29 cellular contexts compared by ENCODE assay signal in the genomic region with DNA sequence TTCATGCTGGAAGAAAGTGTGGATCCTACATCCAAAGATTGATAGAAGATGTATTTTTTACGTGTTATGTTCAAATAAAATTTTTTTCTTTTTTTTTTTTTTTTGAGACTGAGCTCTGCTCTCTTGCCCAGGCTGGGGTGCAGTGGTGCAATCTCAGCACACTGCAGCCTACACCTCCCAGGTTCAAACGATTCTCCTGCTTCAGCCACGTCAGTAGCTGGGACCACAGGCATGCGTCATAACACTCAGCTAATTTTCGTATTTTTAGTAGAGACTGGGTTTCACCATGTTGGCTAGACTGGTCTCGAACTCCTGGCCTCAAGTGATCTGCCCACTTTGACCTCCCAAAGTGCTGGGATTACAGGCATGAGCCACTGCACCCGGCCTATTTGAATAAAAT.
A peak's percentile ranks its signal among the peaks of the same experiment; 100 is the strongest.
DNase-seq lines count a peak whose midpoint lies in the region; ATAC-seq and TF ChIP-seq lines count a peak whose summit lies in the region.
"Had no signal": no experiment of that assay in that cellular context is flagged by ENCODE, and none has a peak within 500 bp of the region (broad histone marks: within the 10 kb centered on the region; RNA-seq: fewer than 3 reads in every experiment).

No MANE protein-coding gene starts in this region.

- H4K20me1 ChIP-seq in OCI-LY7 (ENCODE audit: insufficient read depth, low read length) = no peaks in the 10 kb centered on the region

- CTCF ChIA-PET in activated CD8-positive, alpha-beta T cell treated with anti-CD3 and anti-CD28 coated beads for 36 hours (lab: Charles Lee) = interaction anchor here (0.9 to 2.0 kb wide), 4 partner anchors 13 to 216 kb away, joined by 3 to 5 read pairs (median 3); a partner anchor contains a TSS
- CTCF ChIA-PET in activated CD8-positive, alpha-beta T cell treated with anti-CD3 and anti-CD28 coated beads, Interleukin-2, amount 10 ng/mL, durations not matched to agents 7 days and 5 days (lab: Charles Lee) = interaction anchor here (1.3 kb wide), 1 partner anchor 1297 kb away, joined by 3 read pairs; no protein-coding TSS in a partner anchor
- CTCF ChIA-PET in OCI-LY7 (lab: Charles Lee; ENCODE audit: unreplicated experiment) = interaction anchor here (0.5 kb wide), 1 partner anchor 18 kb away, joined by 3 read pairs; no protein-coding TSS in a partner anchor

- no peaks in the 10 kb centered on the region for H3K9me2 ChIP-seq in OCI-LY7 (ENCODE audit: insufficient read depth, low read length)

- peaks cover 67% of the 10 kb centered on the region for H3K4me1 Mint-ChIP-seq in activated CD8-positive, alpha-beta T cell treated with anti-CD3 and anti-CD28 coated beads for 36 hours (ENCODE audit: low read depth)
- H3K4me1 Mint-ChIP-seq in activated CD8-positive, alpha-beta T cell treated with anti-CD3 and anti-CD28 coated beads, Interleukin-2, amount 10 ng/mL, durations not matched to agents 7 days and 5 days (ENCODE audit: low read depth) = peaks cover 65% of the 10 kb centered on the region
- peaks cover 46% of the 10 kb centered on the region for H3K4me1 Mint-ChIP-seq in memory B cell
- H3K4me1 Mint-ChIP-seq: neural progenitor cell had no signal

- TF ChIP-seq CTCF in activated CD8-positive, alpha-beta T cell treated with anti-CD3 and anti-CD28 coated beads for 36 hours (IDR thresholded peaks at IDR 0.05) = no peak
- TF ChIP-seq CTCF in OCI-LY7 (conservative IDR thresholded peaks at IDR 0.05; ENCODE audit: low read length) = no peak

- no peak overlapping the region for H3K4me3 ChIP-seq in OCI-LY7 (ENCODE audit: low read depth, low read length, poor library complexity, severe bottlenecking)
- H3K4me3 ChIP-seq: A549, GM23248, MG63, neural progenitor cell, suprapubic skin had no signal

- H3K4me2 ChIP-seq in OCI-LY7 (ENCODE audit: low read length) = no peak overlapping the region
- H3K4me2 ChIP-seq: A549, neural progenitor cell had no signal

- peaks cover 3% of the 10 kb centered on the region for H3K9me3 Mint-ChIP-seq in activated CD8-positive, alpha-beta T cell treated with anti-CD3 and anti-CD28 coated beads for 36 hours
- peaks cover 7% of the 10 kb centered on the region for H3K9me3 Mint-ChIP-seq in activated CD8-positive, alpha-beta T cell treated with anti-CD3 and anti-CD28 coated beads, Interleukin-2, amount 10 ng/mL, durations not matched to agents 7 days and 5 days (ENCODE audit: insufficient read depth)
- H3K9me3 Mint-ChIP-seq in memory B cell = peaks cover 1% of the 10 kb centered on the region
- H3K9me3 Mint-ChIP-seq: dendritic cell treated with granulocyte-macrophage colony-stimulating factor and Interleukin-4, amounts not matched to agents 40 ng/mL and 50 ng/mL, for 4 days; endodermal cell had no signal

- peaks cover 23% of the 10 kb centered on the region for H3K36me3 Mint-ChIP-seq in activated CD8-positive, alpha-beta T cell treated with anti-CD3 and anti-CD28 coated beads for 36 hours (ENCODE audit: low read depth)
- H3K36me3 Mint-ChIP-seq in activated CD8-positive, alpha-beta T cell treated with anti-CD3 and anti-CD28 coated beads, Interleukin-2, amount 10 ng/mL, durations not matched to agents 7 days and 5 days (ENCODE audit: low read depth) = peaks cover 37% of the 10 kb centered on the region
- peaks cover 11% of the 10 kb centered on the region for H3K36me3 Mint-ChIP-seq in memory B cell

- H2AFZ ChIP-seq in OCI-LY7 (ENCODE audit: low read length) = no peak overlapping the region
- H2AFZ ChIP-seq: GM23248, neural progenitor cell, parathyroid adenoma had no signal

- peak overlapping the region; percentile 35 for H3K27ac Mint-ChIP-seq in activated CD8-positive, alpha-beta T cell treated with anti-CD3 and anti-CD28 coated beads for 36 hours
- H3K27ac Mint-ChIP-seq in activated CD8-positive, alpha-beta T cell treated with anti-CD3 and anti-CD28 coated beads, Interleukin-2, amount 10 ng/mL, durations not matched to agents 7 days and 5 days = no peak overlapping the region
- H3K27ac Mint-ChIP-seq in memory B cell = peak overlapping the region; percentile 30
- H3K27ac Mint-ChIP-seq: activated T-helper 2 cell treated with anti-CD3 and anti-CD28 coated beads, Interferon-gamma antibody, Interleukin-2, Interleukin-4, amounts not matched to agents 10 μg/mL and 5 μg/mL and 100 μg/mL, durations not matched to agents 14 hours and 24 hours and 36 hours; dendritic cell treated with granulocyte-macrophage colony-stimulating factor and Interleukin-4, amounts not matched to agents 40 ng/mL and 50 ng/mL, for 4 days; endodermal cell; neural progenitor cell had no signal

- DNase-seq in activated CD8-positive, alpha-beta T cell treated with anti-CD3 and anti-CD28 coated beads for 36 hours = peak; percentile 62
- no peak for DNase-seq in activated CD8-positive, alpha-beta T cell treated with anti-CD3 and anti-CD28 coated beads, Interleukin-2, amount 10 ng/mL, durations not matched to agents 7 days and 5 days
- DNase-seq in stimulated activated CD4-positive, alpha-beta T cell treated with anti-CD3 and anti-CD28 coated beads, Interleukin-1b, Interleukin-23, amount 100 ng/mL, for 48 hours = peak; percentile 11
- DNase-seq in stimulated activated CD4-positive, alpha-beta T cell treated with anti-CD3 and anti-CD28 coated beads, Interleukin-4, amount 100 ng/mL, for 1 hour = no peak
- DNase-seq in memory B cell (ENCODE audit: low spot score in 2 of 2) (no peak), epidermal melanocyte (ENCODE audit: insufficient read length, low spot score) (no peak), SIG-M5 (lab: John Stamatoyannopoulos, UW) (no peak), OCI-LY7 (ENCODE audit: low spot score) (no peak)
- DNase-seq: AML-193; CD4-positive, CD25-positive, alpha-beta regulatory T cell; endodermal cell; glutamatergic neuron; GM23248; KG1; MG63; NCI-H1105; NCI-H187; NCI-H2171; NCI-H510A treated with DMSO at 0.1 percent for 48 hours; retina; small intestine had no signal

- H3K27me3 Mint-ChIP-seq in activated CD8-positive, alpha-beta T cell treated with anti-CD3 and anti-CD28 coated beads for 36 hours = no peaks in the 10 kb centered on the region
- no peaks in the 10 kb centered on the region for H3K27me3 Mint-ChIP-seq in activated CD8-positive, alpha-beta T cell treated with anti-CD3 and anti-CD28 coated beads, Interleukin-2, amount 10 ng/mL, durations not matched to agents 7 days and 5 days (ENCODE audit: low read depth)
- no peaks in the 10 kb centered on the region for H3K27me3 Mint-ChIP-seq in memory B cell
- H3K27me3 Mint-ChIP-seq: CD4-positive, CD25-positive, alpha-beta regulatory T cell; dendritic cell treated with granulocyte-macrophage colony-stimulating factor and Interleukin-4, amounts not matched to agents 40 ng/mL and 50 ng/mL, for 4 days had no signal

- H3K4me3 Mint-ChIP-seq in activated CD8-positive, alpha-beta T cell treated with anti-CD3 and anti-CD28 coated beads for 36 hours = no peak overlapping the region
- no peak overlapping the region for H3K4me3 Mint-ChIP-seq in activated CD8-positive, alpha-beta T cell treated with anti-CD3 and anti-CD28 coated beads, Interleukin-2, amount 10 ng/mL, durations not matched to agents 7 days and 5 days
- no peak overlapping the region for H3K4me3 Mint-ChIP-seq in memory B cell
- H3K4me3 Mint-ChIP-seq: dendritic cell treated with granulocyte-macrophage colony-stimulating factor and Interleukin-4, amounts not matched to agents 40 ng/mL and 50 ng/mL, for 4 days; endodermal cell; neural progenitor cell had no signal

- POLR2A ChIA-PET in activated CD8-positive, alpha-beta T cell treated with anti-CD3 and anti-CD28 coated beads for 36 hours (lab: Charles Lee) = interaction anchor here (1.8 kb wide), 1 partner anchor 13 kb away, joined by 6 read pairs; no protein-coding TSS in a partner anchor
- POLR2A ChIA-PET in activated CD8-positive, alpha-beta T cell treated with anti-CD3 and anti-CD28 coated beads, Interleukin-2, amount 10 ng/mL, durations not matched to agents 7 days and 5 days (lab: Charles Lee) = interaction anchor here (1.0 kb wide), 1 partner anchor 65 kb away, joined by 3 read pairs; no protein-coding TSS in a partner anchor
- POLR2A ChIA-PET in OCI-LY7 (lab: Charles Lee) = interaction anchor here (0.6 to 2.4 kb wide), 17 partner anchors 8 to 218 kb away, joined by 3 to 12 read pairs (median 3); no protein-coding TSS in a partner anchor

- ATAC-seq in activated CD8-positive, alpha-beta T cell treated with anti-CD3 and anti-CD28 coated beads for 36 hours = peak; percentile 59
- ATAC-seq in activated CD8-positive, alpha-beta T cell treated with anti-CD3 and anti-CD28 coated beads, Interleukin-2, amount 10 ng/mL, durations not matched to agents 7 days and 5 days = no peak
- ATAC-seq in memory B cell (ENCODE audit: low read depth) = no peak
- ATAC-seq: A549, esophagus mucosa had no signal

- H3K36me3 ChIP-seq in OCI-LY7 (ENCODE audit: insufficient read depth, low read length) = peaks cover 7% of the 10 kb centered on the region; the same call in 1 of the 2 replicates
- H3K36me3 ChIP-seq: MG63, neural progenitor cell, suprapubic skin had no signal

- peaks cover 54% of the 10 kb centered on the region; the same call in 1 of the 2 replicates for H3K79me2 ChIP-seq in OCI-LY7 (ENCODE audit: insufficient read depth, low read depth, low read length)
- H3K79me2 ChIP-seq: parathyroid adenoma had no signal

- no peak overlapping the region for H3K27ac ChIP-seq in OCI-LY7 (ENCODE audit: low read depth, low read length, poor library complexity, severe bottlenecking)
- H3K27ac ChIP-seq: A549, GM23248, neural progenitor cell, parathyroid adenoma, RWPE1, suprapubic skin had no signal

- intact Hi-C loops in activated CD8-positive, alpha-beta T cell treated with anti-CD3 and anti-CD28 coated beads for 36 hours (cut with micrococcal nuclease) = no loop called here
- intact Hi-C loops in OCI-LY7 (cut with micrococcal nuclease; ENCODE audit: unreplicated experiment) = no loop called here

- no peaks in the 10 kb centered on the region for H3K9me3 ChIP-seq in OCI-LY7 (ENCODE audit: low read length)
- H3K9me3 ChIP-seq: A549, MG63, suprapubic skin had no signal

- no TSS peak for BruUV-seq in OCI-LY7 (replicated peaks; lab: Mats Ljungman, UMichigan)

- peaks cover 52% of the 10 kb centered on the region for H3K4me1 ChIP-seq in OCI-LY7 (ENCODE audit: insufficient read depth, low read length, poor library complexity, severe bottlenecking)
- H3K4me1 ChIP-seq: A549, parathyroid adenoma had no signal

Comparison
In these comparisons a context has a peak if more than half of its experiments do, and no peak if none do; other contexts are left out.
1. DNase-seq: peak in activated CD8-positive, alpha-beta T cell treated with anti-CD3 and anti-CD28 coated beads for 36 hours (single experiment) and stimulated activated CD4-positive, alpha-beta T cell treated with anti-CD3 and anti-CD28 coated beads, Interleukin-1b, Interleukin-23, amount 100 ng/mL, for 48 hours (single experiment); none in activated CD8-positive, alpha-beta T cell treated with anti-CD3 and anti-CD28 coated beads, Interleukin-2, amount 10 ng/mL, durations not matched to agents 7 days and 5 days (single experiment), stimulated activated CD4-positive, alpha-beta T cell treated with anti-CD3 and anti-CD28 coated beads, Interleukin-4, amount 100 ng/mL, for 1 hour (single experiment), memory B cell (0 of 2), epidermal melanocyte (single experiment), SIG-M5 (single experiment) and OCI-LY7 (single experiment).